In the genomic region with DNA sequence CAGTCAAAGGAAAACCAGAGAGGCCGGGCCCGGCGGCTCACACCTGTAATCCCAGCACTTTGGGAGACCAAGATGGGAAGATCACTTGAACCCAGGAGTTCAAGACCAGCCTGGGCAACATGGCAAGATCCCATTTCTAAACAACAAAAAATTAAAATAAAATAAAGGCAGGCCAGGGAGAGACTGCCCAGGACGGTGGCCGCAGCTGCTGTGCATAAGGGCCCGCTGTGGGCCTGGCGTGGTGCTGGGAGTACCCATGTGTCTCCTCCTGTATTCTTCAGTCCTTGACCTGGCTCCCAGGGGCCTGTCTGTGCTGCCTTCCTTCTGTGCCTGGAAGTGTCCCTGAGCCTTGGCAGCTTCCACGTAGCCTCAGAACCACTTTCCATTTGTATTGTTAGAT, we compare ENCODE assay signal across 20 cellular contexts. TPM values are rescaled to one million over a fixed set of nuclear protein-coding genes. Genes with fewer than 3 reads are reported as not detected.
DNase-seq lines count a peak whose midpoint lies in the region; ATAC-seq and TF ChIP-seq lines count a peak whose summit lies in the region.
"Had no signal": no experiment of that assay in that cellular context is flagged by ENCODE, and none has a peak within 500 bp of the region (broad histone marks: within the 10 kb centered on the region; RNA-seq: fewer than 3 reads in every experiment).

No MANE protein-coding gene starts in this region.

- DNase-seq in activated naive CD4-positive, alpha-beta T cell treated with anti-CD3 and anti-CD28 coated beads, Interleukin-2, amount 10 ng/mL, durations not matched to agents 7 days and 5 days, result no peak
- DNase-seq in mesenteric fat pad (ENCODE audit: low spot score) (peak; percentile 62), posterior vena cava (ENCODE audit: low spot score) (peak; percentile 40), upper lobe of right lung (peak; percentile 26), ovary (no peak)
- DNase-seq: BE2C; C1 segment of cervical spinal cord; CD4-positive, alpha-beta memory T cell; CD4-positive, CD25-positive, alpha-beta regulatory T cell; CD8-positive, alpha-beta memory T cell; COR-L47; DMS79 treated with DMSO at 0.1 percent for 48 hours; GF-D8 had no signal

- H3K9me3 Mint-ChIP-seq in activated naive CD4-positive, alpha-beta T cell treated with anti-CD3 and anti-CD28 coated beads, Interleukin-2, amount 50 U/mL, for 24 hours, result no peaks in the 10 kb centered on the region
- H3K9me3 Mint-ChIP-seq in activated naive CD4-positive, alpha-beta T cell treated with anti-CD3 and anti-CD28 coated beads, Interleukin-2, amount 10 ng/mL, durations not matched to agents 7 days and 5 days, result peaks cover 2% of the 10 kb centered on the region
- H3K9me3 Mint-ChIP-seq: CD8-positive, alpha-beta memory T cell had no signal

- no peak for TF ChIP-seq POLR2A in ovary (IDR thresholded peaks at IDR 0.05)

- peak overlapping the region; percentile 30 for H3K27ac Mint-ChIP-seq in activated naive CD4-positive, alpha-beta T cell treated with anti-CD3 and anti-CD28 coated beads, Interleukin-2, amount 50 U/mL, for 24 hours
- no peak overlapping the region for H3K27ac Mint-ChIP-seq in activated naive CD4-positive, alpha-beta T cell treated with anti-CD3 and anti-CD28 coated beads, Interleukin-2, amount 10 ng/mL, durations not matched to agents 7 days and 5 days
- H3K27ac Mint-ChIP-seq: CD14-positive monocyte; CD4-positive, alpha-beta memory T cell; CD4-positive, CD25-positive, alpha-beta regulatory T cell; CD8-positive, alpha-beta memory T cell had no signal

- H3K36me3 Mint-ChIP-seq in activated naive CD4-positive, alpha-beta T cell treated with anti-CD3 and anti-CD28 coated beads, Interleukin-2, amount 50 U/mL, for 24 hours, result no peaks in the 10 kb centered on the region
- H3K36me3 Mint-ChIP-seq in activated naive CD4-positive, alpha-beta T cell treated with anti-CD3 and anti-CD28 coated beads, Interleukin-2, amount 10 ng/mL, durations not matched to agents 7 days and 5 days, result no peaks in the 10 kb centered on the region
- H3K36me3 Mint-ChIP-seq: CD14-positive monocyte; CD4-positive, alpha-beta memory T cell; CD4-positive, CD25-positive, alpha-beta regulatory T cell had no signal

- H3K27me3 Mint-ChIP-seq in activated naive CD4-positive, alpha-beta T cell treated with anti-CD3 and anti-CD28 coated beads, Interleukin-2, amount 50 U/mL, for 24 hours, result no peaks in the 10 kb centered on the region
- H3K27me3 Mint-ChIP-seq in activated naive CD4-positive, alpha-beta T cell treated with anti-CD3 and anti-CD28 coated beads, Interleukin-2, amount 10 ng/mL, durations not matched to agents 7 days and 5 days, result peaks cover 4% of the 10 kb centered on the region

- H3K27me3 ChIP-seq in upper lobe of right lung, result peaks cover 4% of the 10 kb centered on the region
- H3K27me3 ChIP-seq in ovary, result no peaks in the 10 kb centered on the region
- H3K27me3 ChIP-seq: BE2C, BLaER1 had no signal

- H3K4me3 ChIP-seq in upper lobe of right lung, result no peak overlapping the region
- H3K4me3 ChIP-seq in ovary, result no peak overlapping the region
- H3K4me3 ChIP-seq: A549, BLaER1 had no signal

- TF ChIP-seq EP300 in ovary (IDR thresholded peaks at IDR 0.05), result no peak

- H3K4me1 ChIP-seq in upper lobe of right lung (no peaks in the 10 kb centered on the region), ovary (ENCODE audit: insufficient read depth) (no peaks in the 10 kb centered on the region)
- H3K4me1 ChIP-seq: BE2C, BLaER1 had no signal

- no peaks in the 10 kb centered on the region for H3K9me3 ChIP-seq in upper lobe of right lung
- H3K9me3 ChIP-seq in ovary, result no peaks in the 10 kb centered on the region
- H3K9me3 ChIP-seq: A549, BE2C had no signal

- intact Hi-C loops in posterior vena cava (cut with DNase I), result no loop called here
- intact Hi-C loops in upper lobe of right lung (cut with DNase I), result no loop called here
- intact Hi-C loops in ovary (cut with DNase I), result no loop called here

- no peaks in the 10 kb centered on the region for H3K36me3 ChIP-seq in upper lobe of right lung
- H3K36me3 ChIP-seq in ovary, result no peaks in the 10 kb centered on the region
- H3K36me3 ChIP-seq: BE2C, BLaER1 had no signal

- 82 to 94% (median 85%) methylated on average over 8 of the region's 8 CpGs for WGBS in ovary, 3 donors

- ATAC-seq in upper lobe of right lung (no peak), HG02588 (IDR thresholded peaks at IDR 0.05; ENCODE audit: unreplicated experiment) (no peak), HG02678 (IDR thresholded peaks at IDR 0.05; ENCODE audit: unreplicated experiment) (no peak)

- H3K4me1 Mint-ChIP-seq in activated naive CD4-positive, alpha-beta T cell treated with anti-CD3 and anti-CD28 coated beads, Interleukin-2, amount 50 U/mL, for 24 hours, result no peaks in the 10 kb centered on the region
- no peaks in the 10 kb centered on the region for H3K4me1 Mint-ChIP-seq in activated naive CD4-positive, alpha-beta T cell treated with anti-CD3 and anti-CD28 coated beads, Interleukin-2, amount 10 ng/mL, durations not matched to agents 7 days and 5 days
- H3K4me1 Mint-ChIP-seq: CD4-positive, CD25-positive, alpha-beta regulatory T cell had no signal

- no peak overlapping the region for H3K27ac ChIP-seq in upper lobe of right lung
- no peak overlapping the region for H3K27ac ChIP-seq in ovary
- H3K27ac ChIP-seq: 22Rv1, BLaER1 had no signal

- no peak for TF ChIP-seq CTCF in upper lobe of right lung (IDR thresholded peaks at IDR 0.05)
- no peak for TF ChIP-seq CTCF in ovary (IDR thresholded peaks at IDR 0.05)

- H3K4me3 Mint-ChIP-seq in activated naive CD4-positive, alpha-beta T cell treated with anti-CD3 and anti-CD28 coated beads, Interleukin-2, amount 50 U/mL, for 24 hours, result no peak overlapping the region
- H3K4me3 Mint-ChIP-seq in activated naive CD4-positive, alpha-beta T cell treated with anti-CD3 and anti-CD28 coated beads, Interleukin-2, amount 10 ng/mL, durations not matched to agents 7 days and 5 days, result no peak overlapping the region
- H3K4me3 Mint-ChIP-seq: CD14-positive monocyte; CD4-positive, alpha-beta memory T cell; CD4-positive, CD25-positive, alpha-beta regulatory T cell; CD8-positive, alpha-beta memory T cell had no signal

- CTCF ChIA-PET in activated naive CD4-positive, alpha-beta T cell treated with anti-CD3 and anti-CD28 coated beads, Interleukin-2, amount 10 ng/mL, durations not matched to agents 7 days and 5 days (lab: Charles Lee), result no interaction called here

RNA-seq across cellular contexts. Expression of a gene that starts 56.8 kb away (rescaled TPM):
- 14.8 TPM for total RNA-seq in mesenteric fat pad
- 10 to 100 TPM; 19.9 to 22.6 TPM for total RNA-seq in posterior vena cava
- total RNA-seq in upper lobe of right lung, result 21.7 TPM
- 10 to 100 TPM; 12.5 to 24.9 (median 16.5) TPM for total RNA-seq in ovary
- polyA plus RNA-seq in ovary, result 10 to 100 TPM; 10.3 to 11.4 TPM

Comparison
In these comparisons a context has a peak if more than half of its experiments do, and no peak if none do; other contexts are left out.
1. DNase-seq: peak in mesenteric fat pad (single experiment), posterior vena cava (single experiment) and upper lobe of right lung (single experiment); none in activated naive CD4-positive, alpha-beta T cell treated with anti-CD3 and anti-CD28 coated beads, Interleukin-2, amount 10 ng/mL, durations not matched to agents 7 days and 5 days (single experiment) and ovary (0 of 5).